Comparison of ENCODE assay signal across 11 cellular contexts in genomic region chr6:52725530-52726192, GRCh38. TPM values are rescaled to one million over a fixed set of nuclear protein-coding genes. Genes with fewer than 3 reads are reported as not detected.
DNase-seq lines count a peak whose midpoint lies in the region; ATAC-seq, FAIRE-seq and TF ChIP-seq lines count a peak whose summit lies in the region.
"Had no signal": no experiment of that assay in that cellular context is flagged by ENCODE, and none has a peak within 500 bp of the region (broad histone marks: within the 10 kb centered on the region; RNA-seq: fewer than 3 reads in every experiment).

No MANE protein-coding gene starts in this region.

- no peak for TF ChIP-seq POLR2A in GM12891 (IDR thresholded peaks at IDR 0.05; ENCODE audit: low read depth, low read length)

- no peaks in the 10 kb centered on the region for H3K9me3 Mint-ChIP-seq in stimulated activated naive B cell treated with anti-CD40 and anti-IgM and Interleukin-4, amounts not matched to agents 10 μg/mL and 1 μg/mL and 100 μg/mL, for 72 hours
- H3K9me3 Mint-ChIP-seq: CD8-positive, alpha-beta memory T cell had no signal

- H3K36me3 Mint-ChIP-seq in stimulated activated naive B cell treated with anti-CD40 and anti-IgM and Interleukin-4, amounts not matched to agents 10 μg/mL and 1 μg/mL and 100 μg/mL, for 72 hours = no peaks in the 10 kb centered on the region
- H3K36me3 Mint-ChIP-seq: CD8-positive, alpha-beta memory T cell had no signal

- H3K4me3 ChIP-seq in colonic mucosa (no peak overlapping the region), mucosa of rectum (ENCODE audit: low read length in 2 of 2) (no peak overlapping the region)
- H3K4me3 ChIP-seq: heart left ventricle had no signal

- no peak overlapping the region for H3K9ac ChIP-seq in colonic mucosa (ENCODE audit: low read depth in 2 of 2, low read length in 2 of 2)
- H3K9ac ChIP-seq in mucosa of rectum (ENCODE audit: low read depth in 1 of 2, low read length in 2 of 2) = no peak overlapping the region

- DNase-seq in DMS53 treated with DMSO at 0.1 percent for 48 hours (lab: John Stamatoyannopoulos, UW; ENCODE audit: unreplicated experiment) = peak; percentile 94
- peak; percentile 55 for DNase-seq in NCI-H2196 (lab: John Stamatoyannopoulos, UW; ENCODE audit: unreplicated experiment)
- DNase-seq in colonic mucosa = peak; percentile 54
- no peak for DNase-seq in stimulated activated naive B cell treated with anti-CD40 and anti-IgM and Interleukin-4, amounts not matched to agents 10 μg/mL and 1 μg/mL and 100 μg/mL, for 72 hours
- DNase-seq in GM12891 (ENCODE audit: insufficient read length, low spot score) = no peak
- DNase-seq: activated CD4-positive, alpha-beta T cell treated with anti-CD3 and anti-CD28 coated beads, Interleukin-2, amount 50 U/mL, for 48 hours; CD8-positive, alpha-beta memory T cell had no signal

- no peaks in the 10 kb centered on the region for H3K4me1 ChIP-seq in colonic mucosa
- H3K4me1 ChIP-seq in mucosa of rectum (ENCODE audit: control insufficient read depth in 2 of 2, insufficient read depth in 2 of 2, low read length in 2 of 2) = peaks cover 12 to 17% of the 10 kb centered on the region in 2 donors

- FAIRE-seq in GM12891 (lab: Jason Lieb, UNC) = no peak

- H3K27me3 Mint-ChIP-seq in stimulated activated naive B cell treated with anti-CD40 and anti-IgM and Interleukin-4, amounts not matched to agents 10 μg/mL and 1 μg/mL and 100 μg/mL, for 72 hours = peaks cover 8 to 12% of the 10 kb centered on the region in 2 donors

- H3K4me1 Mint-ChIP-seq in stimulated activated naive B cell treated with anti-CD40 and anti-IgM and Interleukin-4, amounts not matched to agents 10 μg/mL and 1 μg/mL and 100 μg/mL, for 72 hours = peaks cover 5 to 10% of the 10 kb centered on the region in 2 donors
- H3K4me1 Mint-ChIP-seq: CD8-positive, alpha-beta memory T cell had no signal

- H3K27me3 ChIP-seq in colonic mucosa = no peaks in the 10 kb centered on the region
- H3K27me3 ChIP-seq in mucosa of rectum (ENCODE audit: control insufficient read depth in 2 of 2, insufficient read depth in 2 of 2, low read length in 2 of 2) = no peaks in the 10 kb centered on the region
- H3K27me3 ChIP-seq: heart left ventricle had no signal

- intact Hi-C loops in colonic mucosa (cut with DNase I) = no loop called here

- H3K9me3 ChIP-seq in colonic mucosa = no peaks in the 10 kb centered on the region
- H3K9me3 ChIP-seq in mucosa of rectum (ENCODE audit: control insufficient read depth in 2 of 2, low read length in 2 of 2) = no peaks in the 10 kb centered on the region
- H3K9me3 ChIP-seq: heart left ventricle had no signal

- peak overlapping the region; percentile 68 for H3K27ac ChIP-seq in colonic mucosa
- peak overlapping the region; percentile 75 to 78 for H3K27ac ChIP-seq in mucosa of rectum (ENCODE audit: low read depth in 2 of 2, low read length in 2 of 2)

- H3K4me3 Mint-ChIP-seq in stimulated activated naive B cell treated with anti-CD40 and anti-IgM and Interleukin-4, amounts not matched to agents 10 μg/mL and 1 μg/mL and 100 μg/mL, for 72 hours = no peak overlapping the region
- H3K4me3 Mint-ChIP-seq: CD8-positive, alpha-beta memory T cell had no signal

- TF ChIP-seq CTCF in colonic mucosa (IDR thresholded peaks at IDR 0.05) = no peak

- H3K36me3 ChIP-seq in colonic mucosa (no peaks in the 10 kb centered on the region), mucosa of rectum (ENCODE audit: control insufficient read depth in 2 of 2, insufficient read depth in 2 of 2, low read length in 2 of 2) (no peaks in the 10 kb centered on the region)
- H3K36me3 ChIP-seq: heart left ventricle had no signal

- H3K27ac Mint-ChIP-seq in stimulated activated naive B cell treated with anti-CD40 and anti-IgM and Interleukin-4, amounts not matched to agents 10 μg/mL and 1 μg/mL and 100 μg/mL, for 72 hours = no peak overlapping the region

- ATAC-seq in stimulated activated naive B cell treated with anti-CD40 and anti-IgM and Interleukin-4, amounts not matched to agents 10 μg/mL and 1 μg/mL and 100 μg/mL, for 72 hours (replicated peaks) = no peak
- ATAC-seq in HG03108 (IDR thresholded peaks at IDR 0.05; ENCODE audit: unreplicated experiment) = no peak
- ATAC-seq in HG03457 (IDR thresholded peaks at IDR 0.05; ENCODE audit: unreplicated experiment) = no peak

TF ChIP-seq in GM12891, 5 proteins besides CTCF, POLR2A, EP300 and RAD21:
- TF ChIP-seq POLR2AphosphoS5 (IDR thresholded peaks at IDR 0.05; ENCODE audit: low read depth, low read length) = no peak
- TF ChIP-seq PAX5 (IDR thresholded peaks at IDR 0.05; ENCODE audit: insufficient read depth, low read length, severe bottlenecking) = no peak
- TF ChIP-seq POU2F2 (IDR thresholded peaks at IDR 0.05; ENCODE audit: low read depth, low read length) = no peak
- TF ChIP-seq TAF1 (IDR thresholded peaks at IDR 0.05; ENCODE audit: low read depth, low read length) = no peak
- no peak for TF ChIP-seq SPI1 (IDR thresholded peaks at IDR 0.05; ENCODE audit: low read depth, low read length)
TF ChIP-seq in GM12891: peak in this region for 0.

RNA-seq across cellular contexts. Expression of gene GSTA2, which starts 37.6 kb away (rescaled TPM):
- total RNA-seq in colonic mucosa = under 1 TPM; 0.22 to 0.35 TPM
- not detected for polyA plus RNA-seq in GM12891 (2012; ENCODE audit: low read depth, missing spikeins)
- total RNA-seq: CD8-positive, alpha-beta memory T cell; heart left ventricle had no signal
- polyA plus RNA-seq: CD8-positive, alpha-beta memory T cell; heart left ventricle had no signal

RNA-seq across cellular contexts. Expression of gene TMEM14A, which starts 54.7 kb away (rescaled TPM):
- total RNA-seq in colonic mucosa = 10 to 100 TPM; 22.0 to 24.1 TPM
- polyA plus RNA-seq in GM12891 (2012; ENCODE audit: low read depth, missing spikeins) = 18.2 TPM

Comparison
In these comparisons a context has a peak if more than half of its experiments do, and no peak if none do; other contexts are left out.
1. DNase-seq: peak in DMS53 treated with DMSO at 0.1 percent for 48 hours (single experiment), NCI-H2196 (single experiment) and colonic mucosa (single experiment); none in stimulated activated naive B cell treated with anti-CD40 and anti-IgM and Interleukin-4, amounts not matched to agents 10 μg/mL and 1 μg/mL and 100 μg/mL, for 72 hours (single experiment) and GM12891 (single experiment).